Comparison of ENCODE assay signal across 8 cellular contexts in the genomic region with DNA sequence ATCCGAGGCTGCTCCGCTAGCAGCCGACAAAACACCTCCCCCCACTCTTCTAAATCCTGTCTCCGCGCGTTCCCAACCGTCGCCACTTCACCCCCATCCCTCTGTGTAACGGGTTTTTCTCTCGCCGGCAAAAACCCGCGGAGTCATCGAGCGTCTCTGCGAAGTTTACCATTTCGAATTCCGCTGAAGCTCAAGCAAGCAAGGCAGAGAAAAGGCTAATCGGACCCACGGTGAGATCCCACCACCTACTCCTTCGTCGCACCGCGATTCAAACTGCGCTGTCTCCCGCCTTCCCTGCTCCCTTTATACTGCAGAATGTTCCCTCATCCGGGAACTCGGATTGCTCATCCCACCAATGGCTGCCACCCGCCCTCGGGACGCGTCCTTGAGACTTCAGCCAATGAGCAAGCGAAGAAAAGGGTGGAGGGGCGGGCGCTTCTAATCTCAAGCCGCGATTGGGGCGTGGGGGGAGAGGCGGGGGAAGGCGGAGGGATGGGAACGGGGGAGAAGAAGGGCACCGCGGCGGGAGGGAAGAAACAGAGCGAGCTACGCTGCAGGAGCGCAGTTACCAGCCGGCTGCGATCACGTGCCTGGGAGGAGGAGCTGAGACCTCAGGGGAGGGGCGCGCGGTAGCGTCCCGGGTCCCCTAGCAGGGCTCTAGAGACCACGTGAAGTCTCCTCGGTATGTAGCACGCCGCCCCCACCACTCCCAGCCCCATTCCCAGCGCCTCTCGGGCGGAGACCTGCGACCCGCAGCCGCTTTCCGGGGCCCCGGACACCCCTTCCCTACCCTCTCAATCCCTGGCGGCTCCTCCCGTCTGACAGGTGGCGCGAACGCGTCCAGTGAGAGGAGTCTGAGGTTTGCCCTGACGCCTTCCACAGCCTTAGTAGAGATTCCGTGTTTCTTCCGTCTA. TPM values are rescaled to one million over a fixed set of nuclear protein-coding genes. Genes with fewer than 3 reads are reported as not detected.
DNase-seq lines count a peak whose midpoint lies in the region; ATAC-seq and TF ChIP-seq lines count a peak whose summit lies in the region.

A gene (minus strand): TSS at position 277 of the 914 bp plus-strand sequence. CDS start 105 bp downstream, at position 172.

- peaks cover 13% of the 10 kb centered on the region for H3K4me1 Mint-ChIP-seq in progenitor cell of endocrine pancreas (ENCODE audit: low read depth)

- H3K4me3 Mint-ChIP-seq in progenitor cell of endocrine pancreas (ENCODE audit: low read depth): no peak within 1 kb of the TSS

- peaks cover 3% of the 10 kb centered on the region for H3K36me3 Mint-ChIP-seq in progenitor cell of endocrine pancreas (ENCODE audit: insufficient read depth)

- H3K4me3 ChIP-seq in left ventricle myocardium inferior: peak within 1 kb of the TSS; percentile 95

- no peak within 1 kb of the TSS for H3K27ac Mint-ChIP-seq in progenitor cell of endocrine pancreas

- H3K36me3 ChIP-seq in left ventricle myocardium inferior: peaks cover 11% of the 10 kb centered on the region

- peak within 1 kb of the TSS; percentile 96 for H3K27ac ChIP-seq in left ventricle myocardium inferior (replicated peaks)

- no peaks in the 10 kb centered on the region for H3K9me3 ChIP-seq in left ventricle myocardium inferior (replicated peaks)

- no peaks in the 10 kb centered on the region for H3K27me3 Mint-ChIP-seq in progenitor cell of endocrine pancreas

- ATAC-seq in GM18498 (IDR thresholded peaks at IDR 0.05; ENCODE audit: unreplicated experiment) (peak; percentile 67), HG02885 (IDR thresholded peaks at IDR 0.05; ENCODE audit: poor library complexity, unreplicated experiment) (peak; percentile 62)

- peaks cover 59% of the 10 kb centered on the region for H3K4me1 ChIP-seq in left ventricle myocardium inferior

- H3K9me3 Mint-ChIP-seq in progenitor cell of endocrine pancreas (ENCODE audit: low read depth): no peaks in the 10 kb centered on the region

- TF ChIP-seq CTCF in left ventricle myocardium inferior (IDR thresholded peaks at IDR 0.05; ENCODE audit: borderline replicate concordance) (no peak), progenitor cell of endocrine pancreas (IDR thresholded peaks at IDR 0.05; ENCODE audit: unreplicated experiment) (no peak)

- no peaks in the 10 kb centered on the region for H3K27me3 ChIP-seq in left ventricle myocardium inferior (ENCODE audit: low read depth)

- intact Hi-C loops in T-helper 1 cell treated with Interleukin-12 subunit alpha and Interleukin-12 subunit beta and Interleukin-4 antibody, amounts not matched to agents 30 ng/mL and 1 ng/mL, for 36 hours (cut with micrococcal nuclease): loop anchor here (1.0 to 5.0 kb wide), 18 partner anchors 56 to 1688 kb away; a partner anchor contains a TSS
- intact Hi-C loops in left ventricle myocardium inferior (cut with micrococcal nuclease): loop anchor here (10.0 kb wide), 1 partner anchor 385 kb away; a partner anchor contains a TSS

- peak; percentile 96 for DNase-seq in NCI-H1694 (lab: John Stamatoyannopoulos, UW)
- DNase-seq in amygdala (lab: John Stamatoyannopoulos, UW): peak; percentile 65 to 99 (median 98)
- DNase-seq in left ventricle myocardium inferior: peak; percentile 99
- peak; percentile 97 for DNase-seq in progenitor cell of endocrine pancreas (ENCODE audit: low spot score, unreplicated experiment)
- DNase-seq in ureter (ENCODE audit: low spot score): peak; percentile 100

RNA-seq across cellular contexts. Expression of the gene that starts here (rescaled TPM):
- 415 and 423 TPM in 2 replicates for total RNA-seq in T-helper 1 cell treated with Interleukin-12 subunit alpha and Interleukin-12 subunit beta and Interleukin-4 antibody, amounts not matched to agents 30 ng/mL and 1 ng/mL, for 36 hours
- total RNA-seq in left ventricle myocardium inferior: 60.7 TPM
- 322 and 328 TPM in 2 replicates for total RNA-seq in progenitor cell of endocrine pancreas
- total RNA-seq in ureter: 107 TPM

Comparison
In these comparisons a context has a peak if more than half of its experiments do, and no peak if none do; other contexts are left out.
1. Peak in every context shown above with its lines: DNase-seq, ATAC-seq, H3K4me3 ChIP-seq and H3K27ac ChIP-seq.